23 cellular contexts compared by ENCODE assay signal in genomic region chr5:208449-209114, GRCh38. TPM values are rescaled to one million over a fixed set of nuclear protein-coding genes. Genes with fewer than 3 reads are reported as not detected.
A peak's percentile ranks its signal among the peaks of the same experiment; 100 is the strongest.
DNase-seq lines count a peak whose midpoint lies in the region; ATAC-seq and TF ChIP-seq lines count a peak whose summit lies in the region.
"Had no signal": no experiment of that assay in that cellular context is flagged by ENCODE, and none has a peak within 500 bp of the region (broad histone marks: within the 10 kb centered on the region; RNA-seq: fewer than 3 reads in every experiment).

No MANE protein-coding gene starts in this region.

- no peak overlapping the region for H2BK5ac ChIP-seq in mesendoderm (ENCODE audit: low read length)

- DNase-seq in activated T-cell treated with anti-CD3 and anti-CD28 coated beads, Interleukin-2, amount 50 U/mL, for 72 hours, result no peak
- DNase-seq in activated T-cell treated with anti-CD3 and anti-CD28 coated beads, Interleukin-2, amount 50 U/mL, for 48 hours, result no peak
- DNase-seq in CD14-positive monocyte (ENCODE audit: low spot score), result peak; percentile 25
- no peak for DNase-seq in WTC11 (ENCODE audit: low spot score)
- DNase-seq in osteoblast (ENCODE audit: insufficient read length, low spot score, missing footprints), result peak; percentile 62
- no peak for DNase-seq in glutamatergic neuron
- no peak for DNase-seq in mesendoderm
- no peak for DNase-seq in NCI-H1417 (lab: John Stamatoyannopoulos, UW)
- DNase-seq: BE2C, DMS 273 treated with DMSO at 0.1 percent for 48 hours, GDM1, HFFc6, MG63, NCI-H1092, NCI-H226, NCI-H524 treated with DMSO at 0.1 percent for 48 hours, Peyer's patch, SHP77 had no signal

- peaks cover 7 to 21% of the 10 kb centered on the region in 2 donors for H3K36me3 Mint-ChIP-seq in activated T-cell treated with anti-CD3 and anti-CD28 coated beads, Interleukin-2, amount 50 U/mL, for 72 hours (ENCODE audit: insufficient read depth in 2 of 2)
- peaks cover 45 to 47% of the 10 kb centered on the region in 2 donors for H3K36me3 Mint-ChIP-seq in CD14-positive monocyte
- peaks cover 21% of the 10 kb centered on the region for H3K36me3 Mint-ChIP-seq in WTC11
- peaks cover 2% of the 10 kb centered on the region for H3K36me3 Mint-ChIP-seq in glutamatergic neuron (ENCODE audit: unreplicated experiment)

- H3K36me3 ChIP-seq in osteoblast (ENCODE audit: insufficient read depth, low read length), result peaks cover 22% of the 10 kb centered on the region
- H3K36me3 ChIP-seq in mesendoderm (ENCODE audit: control insufficient read depth, insufficient read depth, low read length), result peaks cover 2% of the 10 kb centered on the region

- peak overlapping the region in 1 of 2 donors; percentile 11 for H3K4me3 Mint-ChIP-seq in activated T-cell treated with anti-CD3 and anti-CD28 coated beads, Interleukin-2, amount 50 U/mL, for 72 hours
- H3K4me3 Mint-ChIP-seq in CD14-positive monocyte, result no peak overlapping the region
- H3K4me3 Mint-ChIP-seq in WTC11, result no peak overlapping the region
- no peak overlapping the region for H3K4me3 Mint-ChIP-seq in glutamatergic neuron (ENCODE audit: unreplicated experiment)
- H3K4me3 Mint-ChIP-seq: GM23338, HFFc6 had no signal

- H3K79me2 ChIP-seq in osteoblast (ENCODE audit: insufficient read depth, low read length) (peaks cover 57% of the 10 kb centered on the region), mesendoderm (ENCODE audit: control insufficient read depth, insufficient read depth, low read length) (peaks cover 17% of the 10 kb centered on the region)

- H3K9me3 Mint-ChIP-seq in activated T-cell treated with anti-CD3 and anti-CD28 coated beads, Interleukin-2, amount 50 U/mL, for 72 hours, result no peaks in the 10 kb centered on the region
- H3K9me3 Mint-ChIP-seq in CD14-positive monocyte (no peaks in the 10 kb centered on the region), WTC11 (no peaks in the 10 kb centered on the region), glutamatergic neuron (ENCODE audit: unreplicated experiment) (peaks cover 4% of the 10 kb centered on the region)
- H3K9me3 Mint-ChIP-seq: GM23338, HFFc6 had no signal

- no peak overlapping the region for H4K8ac ChIP-seq in mesendoderm (ENCODE audit: low read depth, low read length)

- POLR2A ChIA-PET in WTC11 (lab: Charles Lee), result no interaction called here

- H3K4me1 ChIP-seq in osteoblast (ENCODE audit: insufficient read depth, low read length) (peaks cover 3% of the 10 kb centered on the region), mesendoderm (ENCODE audit: control insufficient read depth, low read depth, low read length) (peaks cover 7% of the 10 kb centered on the region)
- H3K4me1 ChIP-seq: BE2C, Peyer's patch had no signal

- no peak overlapping the region for H2BK120ac ChIP-seq in mesendoderm (ENCODE audit: low read depth, low read length)

- H3K27ac ChIP-seq in osteoblast (ENCODE audit: low read depth, low read length), result peak overlapping the region; percentile 3
- no peak overlapping the region for H3K27ac ChIP-seq in mesendoderm (ENCODE audit: low read depth, low read length)
- H3K27ac ChIP-seq: 22Rv1, KMS-11, Peyer's patch had no signal

- TF ChIP-seq CTCF in CD14-positive monocyte (IDR thresholded peaks at IDR 0.05), result no peak
- no peak for TF ChIP-seq CTCF in WTC11 (IDR thresholded peaks at IDR 0.05)
- TF ChIP-seq CTCF in osteoblast (IDR thresholded peaks at IDR 0.05; ENCODE audit: extremely low read depth, low read depth, low read length), result no peak
- TF ChIP-seq CTCF in glutamatergic neuron (IDR thresholded peaks at IDR 0.05; ENCODE audit: partially characterized antibody, unreplicated experiment), result no peak

- no CpG with 5 or more reads among the region's 15 CpGs for WGBS in mesendoderm (ENCODE audit: extremely low coverage, insufficient coverage, low lambda C conversion rate)

- H3K27me3 ChIP-seq in osteoblast (ENCODE audit: insufficient read depth, low read length) (no peaks in the 10 kb centered on the region), mesendoderm (ENCODE audit: insufficient read depth, low read length, poor library complexity) (no peaks in the 10 kb centered on the region)
- H3K27me3 ChIP-seq: BE2C, MG63, Peyer's patch had no signal

- no peak overlapping the region for H3K4ac ChIP-seq in mesendoderm (ENCODE audit: low read depth, low read length)

- peaks cover 16% of the 10 kb centered on the region for H3K79me1 ChIP-seq in mesendoderm (ENCODE audit: low read length)

- H3K18ac ChIP-seq in mesendoderm (ENCODE audit: low read length), result no peak overlapping the region

- H3K56ac ChIP-seq in mesendoderm (ENCODE audit: low read length), result no peak overlapping the region

- H3K9me3 ChIP-seq in osteoblast (ENCODE audit: low read depth, low read length), result no peaks in the 10 kb centered on the region
- H3K9me3 ChIP-seq: BE2C, MG63, Peyer's patch had no signal

- H3K4me2 ChIP-seq in osteoblast (ENCODE audit: insufficient read depth, low read length), result no peak overlapping the region
- H3K4me2 ChIP-seq in mesendoderm (ENCODE audit: low read length), result no peak overlapping the region
- H3K4me2 ChIP-seq: GM23338, KMS-11 had no signal

- H4K5ac ChIP-seq in mesendoderm (ENCODE audit: low read length), result no peak overlapping the region

- H2AFZ ChIP-seq in osteoblast (ENCODE audit: low read length), result no peak overlapping the region
- H2AFZ ChIP-seq: GM23338 had no signal

- no peaks in the 10 kb centered on the region for H3K27me3 Mint-ChIP-seq in activated T-cell treated with anti-CD3 and anti-CD28 coated beads, Interleukin-2, amount 50 U/mL, for 72 hours (ENCODE audit: low read depth)
- H3K27me3 Mint-ChIP-seq in CD14-positive monocyte (ENCODE audit: low read depth in 3 of 3) (no peaks in the 10 kb centered on the region), WTC11 (ENCODE audit: low read depth) (no peaks in the 10 kb centered on the region), glutamatergic neuron (ENCODE audit: unreplicated experiment) (peaks cover 3% of the 10 kb centered on the region)

- H2BK15ac ChIP-seq in mesendoderm (replicated peaks; ENCODE audit: low read depth), result no peak overlapping the region

- intact Hi-C loops in CD14-positive monocyte (cut with micrococcal nuclease), result no loop called here

- H2AK5ac ChIP-seq in mesendoderm (ENCODE audit: low read length), result no peak overlapping the region

- H3K9ac ChIP-seq in mesendoderm (ENCODE audit: low read length), result no peak overlapping the region
- H3K9ac ChIP-seq: KMS-11 had no signal

- peaks cover 39% of the 10 kb centered on the region for H4K20me1 ChIP-seq in osteoblast (ENCODE audit: insufficient read depth, low read length)

- H3K4me3 ChIP-seq in osteoblast (ENCODE audit: insufficient read depth, low read length), result no peak overlapping the region
- no peak overlapping the region for H3K4me3 ChIP-seq in mesendoderm (ENCODE audit: low read length)
- H3K4me3 ChIP-seq: GM12878, GM23338, MG63, Peyer's patch had no signal

- H3K4me1 Mint-ChIP-seq in activated T-cell treated with anti-CD3 and anti-CD28 coated beads, Interleukin-2, amount 50 U/mL, for 72 hours (ENCODE audit: low read depth), result peaks cover 14% of the 10 kb centered on the region
- H3K4me1 Mint-ChIP-seq in CD14-positive monocyte (no peaks in the 10 kb centered on the region), WTC11 (peaks cover 8% of the 10 kb centered on the region), glutamatergic neuron (ENCODE audit: low read depth, unreplicated experiment) (peaks cover 21% of the 10 kb centered on the region)

- ATAC-seq in activated T-cell treated with anti-CD3 and anti-CD28 coated beads, Interleukin-2, amount 50 U/mL, for 72 hours (replicated peaks in 1 of 2), result no peak
- ATAC-seq in WTC11, result no peak
- ATAC-seq: GM12878, GM23338 had no signal

- peak overlapping the region; percentile 11 for H3K27ac Mint-ChIP-seq in activated T-cell treated with anti-CD3 and anti-CD28 coated beads, Interleukin-2, amount 50 U/mL, for 72 hours
- peak overlapping the region in 1 of 7 donors; percentile 42 for H3K27ac Mint-ChIP-seq in CD14-positive monocyte
- H3K27ac Mint-ChIP-seq in WTC11, result peak overlapping the region; percentile 54; the same call in 1 of the 2 replicates
- H3K27ac Mint-ChIP-seq in glutamatergic neuron (ENCODE audit: unreplicated experiment), result no peak overlapping the region
- H3K27ac Mint-ChIP-seq: GM23338, HFFc6 had no signal

- H3K23ac ChIP-seq in mesendoderm (ENCODE audit: low read length), result no peak overlapping the region

- CTCF ChIA-PET in WTC11 (lab: Charles Lee), result interaction anchor here (1.3 to 2.4 kb wide), 2 partner anchors 12 to 20 kb away, joined by 3 to 14 read pairs; no protein-coding TSS in a partner anchor

TF ChIP-seq in WTC11, 78 proteins besides CTCF, POLR2A, EP300 and RAD21 (continues in another document):
- TF ChIP-seq E2F1 (CRISPR knock-in tag; IDR thresholded peaks at IDR 0.05), result no peak

RNA-seq across cellular contexts. Expression of gene CCDC127, which starts 9.4 kb away (rescaled TPM):
- 1 to 10 TPM; 6.7 to 8.5 TPM for total RNA-seq in activated T-cell treated with anti-CD3 and anti-CD28 coated beads, Interleukin-2, amount 50 U/mL, for 72 hours
- polyA plus RNA-seq in CD14-positive monocyte, result 1 to 10 TPM in 1 of 2 donors, under 1 TPM in 1; 0.85 to 1.5 TPM
- total RNA-seq in WTC11 (2021), result 5.3 to 8.4 TPM (median 6.3 TPM) in 3 replicates
- total RNA-seq in osteoblast, result 4.3 and 6.2 TPM in 2 replicates
- 11.9 TPM for total RNA-seq in glutamatergic neuron (ENCODE audit: unreplicated experiment)
- 2.7 TPM for polyA plus RNA-seq in mesendoderm (2013, experiment 1 of 2)
- 2.9 TPM for polyA plus RNA-seq in mesendoderm (2013, experiment 2 of 2)

RNA-seq across cellular contexts. Expression of gene SDHA, which starts 9.5 kb away (rescaled TPM):
- total RNA-seq in activated T-cell treated with anti-CD3 and anti-CD28 coated beads, Interleukin-2, amount 50 U/mL, for 72 hours, result 100 to 1,000 TPM; 143 to 144 TPM
- polyA plus RNA-seq in CD14-positive monocyte, result 10 to 100 TPM; 91.5 to 98.0 TPM
- 135 to 145 TPM (median 137 TPM) in 3 replicates for total RNA-seq in WTC11 (2021)
- 83.6 and 84.6 TPM in 2 replicates for total RNA-seq in osteoblast
- total RNA-seq in glutamatergic neuron (ENCODE audit: unreplicated experiment), result 81.3 TPM
- 51.9 TPM for polyA plus RNA-seq in mesendoderm (2013, experiment 1 of 2)
- 52.5 TPM for polyA plus RNA-seq in mesendoderm (2013, experiment 2 of 2)

RNA-seq across cellular contexts. Expression of gene LRRC14B, which starts 17.3 kb away (rescaled TPM):
- not detected for total RNA-seq in activated T-cell treated with anti-CD3 and anti-CD28 coated beads, Interleukin-2, amount 50 U/mL, for 72 hours
- not detected for polyA plus RNA-seq in CD14-positive monocyte
- total RNA-seq in WTC11 (2021) (0.11 TPM in 1 of 3 replicates, not detected in the others), osteoblast (under 0.01 TPM in 1 of 2 replicates, not detected in the other), glutamatergic neuron (ENCODE audit: unreplicated experiment) (not detected)
- not detected for polyA plus RNA-seq in mesendoderm (2013, experiment 1 of 2)
- not detected for polyA plus RNA-seq in mesendoderm (2013, experiment 2 of 2)
- total RNA-seq: GM23338, HFFc6, Peyer's patch had no signal
- polyA plus RNA-seq: AG04450, GM23338 had no signal

Comparison
In these comparisons a context has a peak if more than half of its experiments do, and no peak if none do; other contexts are left out.
1. DNase-seq: peak in CD14-positive monocyte (single experiment) and osteoblast (single experiment); none in activated T-cell treated with anti-CD3 and anti-CD28 coated beads, Interleukin-2, amount 50 U/mL, for 72 hours (0 of 2), activated T-cell treated with anti-CD3 and anti-CD28 coated beads, Interleukin-2, amount 50 U/mL, for 48 hours (0 of 2), WTC11 (single experiment), glutamatergic neuron (single experiment), mesendoderm (single experiment) and NCI-H1417 (0 of 3).